16 cellular contexts compared by ENCODE assay signal in the genomic region with DNA sequence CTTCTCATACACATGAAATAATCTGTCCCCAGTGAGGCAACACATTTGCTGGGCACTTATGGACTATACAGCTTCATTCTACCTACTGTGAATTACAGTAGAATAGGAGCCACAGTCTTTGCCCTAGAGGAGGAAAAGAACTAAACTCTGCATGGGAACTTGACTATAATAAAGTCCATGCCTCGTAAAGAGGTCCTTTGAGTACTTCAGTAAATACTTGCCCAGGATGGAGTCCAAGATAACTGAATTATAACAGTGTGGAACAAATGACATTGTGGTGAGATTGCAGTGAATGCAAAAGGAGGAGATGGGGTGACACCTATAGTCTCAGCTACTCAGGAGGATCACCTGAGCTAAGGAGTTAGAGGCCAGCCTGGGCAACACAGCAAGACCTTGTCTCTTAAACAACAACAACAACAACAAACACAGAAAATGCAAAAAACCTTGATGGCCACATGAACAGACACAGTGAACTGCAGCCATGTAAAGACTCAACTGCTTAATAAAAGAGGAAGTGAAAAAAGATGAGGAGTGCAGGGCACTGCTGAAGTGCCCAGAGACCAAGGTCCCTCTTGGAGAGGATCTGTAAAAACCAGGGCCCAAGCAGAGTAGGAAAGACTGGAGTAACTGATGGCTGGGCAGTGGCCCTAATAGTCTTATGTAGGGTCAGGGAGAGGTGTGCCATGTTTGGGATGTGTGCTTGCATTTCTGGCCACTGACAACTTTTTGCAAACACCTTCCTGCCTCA. TPM values are rescaled to one million over a fixed set of nuclear protein-coding genes. Genes with fewer than 3 reads are reported as not detected.
DNase-seq lines count a peak whose midpoint lies in the region; ATAC-seq and TF ChIP-seq lines count a peak whose summit lies in the region.
"Had no signal": no experiment of that assay in that cellular context is flagged by ENCODE, and none has a peak within 500 bp of the region (broad histone marks: within the 10 kb centered on the region; RNA-seq: fewer than 3 reads in every experiment).

No MANE protein-coding gene starts in this region.

- peaks cover 10% of the 10 kb centered on the region for H3K36me3 Mint-ChIP-seq in activated CD4-positive, alpha-beta T cell treated with anti-CD3 and anti-CD28 coated beads for 36 hours (ENCODE audit: low read depth)
- H3K36me3 Mint-ChIP-seq in neural progenitor cell, result peaks cover 11% of the 10 kb centered on the region

- no peaks in the 10 kb centered on the region for H3K9me3 Mint-ChIP-seq in activated CD4-positive, alpha-beta T cell treated with anti-CD3 and anti-CD28 coated beads for 36 hours (ENCODE audit: low read depth)
- no peaks in the 10 kb centered on the region for H3K9me3 Mint-ChIP-seq in neural progenitor cell
- H3K9me3 Mint-ChIP-seq: immature natural killer cell had no signal

- H3K27ac Mint-ChIP-seq in activated CD4-positive, alpha-beta T cell treated with anti-CD3 and anti-CD28 coated beads for 36 hours, result peak overlapping the region; percentile 44
- H3K27ac Mint-ChIP-seq in neural progenitor cell, result no peak overlapping the region

- CTCF ChIA-PET in activated CD4-positive, alpha-beta T cell treated with anti-CD3 and anti-CD28 coated beads for 36 hours (lab: Charles Lee), result interaction anchor here (1.8 kb wide), 1 partner anchor 73 kb away, joined by 5 read pairs; no protein-coding TSS in a partner anchor

- no peak overlapping the region for H2AFZ ChIP-seq in OCI-LY1 (ENCODE audit: low read length)
- no peak overlapping the region for H2AFZ ChIP-seq in neural progenitor cell (replicated peaks)

- H4K20me1 ChIP-seq in OCI-LY1 (ENCODE audit: insufficient read depth, low read length) (no peaks in the 10 kb centered on the region), neural progenitor cell (ENCODE audit: low read depth) (peaks cover 62% of the 10 kb centered on the region)

- no peaks in the 10 kb centered on the region for H3K9me2 ChIP-seq in OCI-LY1 (ENCODE audit: low read depth, low read length)

- DNase-seq in activated CD4-positive, alpha-beta T cell treated with anti-CD3 and anti-CD28 coated beads for 36 hours, result no peak
- no peak for DNase-seq in activated CD4-positive, alpha-beta T cell treated with anti-CD3 and anti-CD28 coated beads for 48 hours
- DNase-seq in neural progenitor cell (ENCODE audit: low spot score), result no peak
- no peak for DNase-seq in substantia nigra (lab: John Stamatoyannopoulos, UW)
- no peak for DNase-seq in activated CD4-positive, alpha-beta T cell treated with anti-CD3 and anti-CD28 coated beads, Interleukin-2, amount 50 U/mL, for 4 hours
- DNase-seq: activated CD4-positive, alpha-beta T cell treated with anti-CD3 and anti-CD28 coated beads, Interleukin-2, amount 50 U/mL, for 1 hour; immature natural killer cell; NCI-H1694; stimulated activated CD4-positive, alpha-beta T cell treated with anti-CD3 and anti-CD28 coated beads, Interleukin-4, amount 100 ng/mL, for 4 hours; thyroid gland had no signal

- intact Hi-C loops in activated CD4-positive, alpha-beta T cell treated with anti-CD3 and anti-CD28 coated beads for 36 hours (cut with DNase I, micrococcal nuclease), result no loop called here

- H3K27me3 ChIP-seq in OCI-LY1 (ENCODE audit: insufficient read depth, low read length) (no peaks in the 10 kb centered on the region), neural progenitor cell (no peaks in the 10 kb centered on the region)
- H3K27me3 ChIP-seq: thyroid gland had no signal

- peaks cover 40% of the 10 kb centered on the region for H3K4me1 Mint-ChIP-seq in activated CD4-positive, alpha-beta T cell treated with anti-CD3 and anti-CD28 coated beads for 36 hours
- peaks cover 22% of the 10 kb centered on the region for H3K4me1 Mint-ChIP-seq in neural progenitor cell

- no peak for ATAC-seq in activated CD4-positive, alpha-beta T cell treated with anti-CD3 and anti-CD28 coated beads for 36 hours
- peak; percentile 65 for ATAC-seq in HG02885 (IDR thresholded peaks at IDR 0.05; ENCODE audit: poor library complexity, unreplicated experiment)
- no peak for ATAC-seq in GM18519 (IDR thresholded peaks at IDR 0.05; ENCODE audit: low FRiP score, unreplicated experiment)
- ATAC-seq: A549, Panc1 had no signal

- no peak overlapping the region for H3K4me3 Mint-ChIP-seq in activated CD4-positive, alpha-beta T cell treated with anti-CD3 and anti-CD28 coated beads for 36 hours
- H3K4me3 Mint-ChIP-seq in neural progenitor cell, result no peak overlapping the region
- H3K4me3 Mint-ChIP-seq: immature natural killer cell had no signal

- H3K27ac ChIP-seq in OCI-LY1 (ENCODE audit: low read depth, low read length, poor library complexity, severe bottlenecking) (peak overlapping the region; percentile 13), neural progenitor cell (no peak overlapping the region), substantia nigra (ENCODE audit: low read depth, low read length, poor library complexity, severe bottlenecking) (no peak overlapping the region)
- H3K27ac ChIP-seq: A549, HL-60, thyroid gland had no signal

- H3K4me3 ChIP-seq in OCI-LY1 (ENCODE audit: low read depth, low read length, poor library complexity, severe bottlenecking), result no peak overlapping the region
- no peak overlapping the region for H3K4me3 ChIP-seq in neural progenitor cell
- H3K4me3 ChIP-seq: A549, thyroid gland had no signal

- H3K9me3 ChIP-seq in OCI-LY1 (ENCODE audit: low read length) (no peaks in the 10 kb centered on the region), neural progenitor cell (ENCODE audit: low read depth) (no peaks in the 10 kb centered on the region)
- H3K9me3 ChIP-seq: A549, thyroid gland had no signal

- H3F3A ChIP-seq in OCI-LY1 (ENCODE audit: insufficient read depth, low read length) (no peaks in the 10 kb centered on the region), neural progenitor cell (ENCODE audit: low read depth) (peaks cover 9% of the 10 kb centered on the region)

- no peaks in the 10 kb centered on the region for H3K27me3 Mint-ChIP-seq in activated CD4-positive, alpha-beta T cell treated with anti-CD3 and anti-CD28 coated beads for 36 hours
- H3K27me3 Mint-ChIP-seq in neural progenitor cell (ENCODE audit: insufficient read depth, low read depth), result peaks cover 2% of the 10 kb centered on the region

- H3K4me2 ChIP-seq in OCI-LY1 (ENCODE audit: low read length), result no peak overlapping the region
- H3K4me2 ChIP-seq in neural progenitor cell, result no peak overlapping the region
- H3K4me2 ChIP-seq: A549 had no signal

- H3K79me2 ChIP-seq in OCI-LY1 (ENCODE audit: insufficient read depth, low read length) (peaks cover 47% of the 10 kb centered on the region), neural progenitor cell (ENCODE audit: low read depth) (peaks cover 79% of the 10 kb centered on the region)

- H3K9ac ChIP-seq in OCI-LY1 (ENCODE audit: low read length), result no peak overlapping the region
- H3K9ac ChIP-seq in neural progenitor cell, result peak overlapping the region; percentile 25

- TF ChIP-seq CTCF in OCI-LY1 (IDR thresholded peaks at IDR 0.05; ENCODE audit: low read length) (no peak), neural progenitor cell (IDR thresholded peaks at IDR 0.05) (no peak)

- H3K36me3 ChIP-seq in OCI-LY1 (ENCODE audit: insufficient read depth, low read length) (peaks cover 36% of the 10 kb centered on the region; the same call in 1 of the 2 replicates), neural progenitor cell (no peaks in the 10 kb centered on the region)

- H3K4me1 ChIP-seq in OCI-LY1 (ENCODE audit: insufficient read depth, low read length, severe bottlenecking), result peaks cover 42% of the 10 kb centered on the region
- peaks cover 12% of the 10 kb centered on the region for H3K4me1 ChIP-seq in neural progenitor cell

- POLR2A ChIA-PET in activated CD4-positive, alpha-beta T cell treated with anti-CD3 and anti-CD28 coated beads for 36 hours (lab: Charles Lee), result interaction anchor here (0.5 to 0.6 kb wide), 2 partner anchors 10 to 21 kb away, joined by 3 read pairs; no protein-coding TSS in a partner anchor

RNA-seq across cellular contexts. Expression of gene MRPS18A, which starts 3.7 kb away (rescaled TPM):
- total RNA-seq in activated CD4-positive, alpha-beta T cell treated with anti-CD3 and anti-CD28 coated beads for 36 hours, result 10 to 100 TPM; 54.0 to 68.7 TPM
- 34.5 and 52.7 TPM in 2 replicates for total RNA-seq in neural progenitor cell (ENCODE audit: low replicate concordance)

RNA-seq across cellular contexts. Expression of gene RSPH9, which starts 39.0 kb away (rescaled TPM):
- not detected for total RNA-seq in activated CD4-positive, alpha-beta T cell treated with anti-CD3 and anti-CD28 coated beads for 36 hours
- 0.47 and 1.4 TPM in 2 replicates for total RNA-seq in neural progenitor cell (ENCODE audit: low replicate concordance)

RNA-seq across cellular contexts. Expression of gene MAD2L1BP, which starts 48.2 kb away (rescaled TPM):
- 10 to 100 TPM; 35.1 to 35.3 TPM for total RNA-seq in activated CD4-positive, alpha-beta T cell treated with anti-CD3 and anti-CD28 coated beads for 36 hours
- total RNA-seq in neural progenitor cell (ENCODE audit: low replicate concordance), result 52.0 and 88.1 TPM in 2 replicates

RNA-seq across cellular contexts. Expression of gene GTPBP2, which starts 54.8 kb away (rescaled TPM):
- 10 to 100 TPM; 59.8 to 64.6 TPM for total RNA-seq in activated CD4-positive, alpha-beta T cell treated with anti-CD3 and anti-CD28 coated beads for 36 hours
- total RNA-seq in neural progenitor cell (ENCODE audit: low replicate concordance), result 45.5 and 77.1 TPM in 2 replicates
